ENCODE assay signal across 7 cellular contexts in the genomic region with DNA sequence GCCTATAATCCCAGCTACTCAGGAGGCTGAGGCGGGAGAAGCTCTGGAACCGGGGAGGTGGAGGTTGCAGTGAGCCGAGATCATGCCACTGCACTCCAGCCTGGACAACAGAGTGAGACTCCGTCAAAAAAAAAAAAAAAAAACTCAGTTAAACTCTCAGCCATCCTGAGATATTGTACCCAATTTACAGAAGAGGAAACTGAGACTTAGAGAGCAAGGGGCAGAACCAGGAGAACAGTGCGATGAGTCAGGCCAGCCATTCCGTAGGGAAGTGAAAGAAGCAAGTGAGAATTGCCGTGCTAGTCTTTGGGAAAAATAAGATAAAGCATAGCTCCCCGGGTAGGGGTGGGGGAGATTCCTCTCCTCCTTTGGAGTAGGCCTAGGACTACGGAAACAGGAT.
"Had no signal": no experiment of that assay in that cellular context is flagged by ENCODE, and none has a peak within 500 bp of the region (broad histone marks: within the 10 kb centered on the region; RNA-seq: fewer than 3 reads in every experiment).

No MANE protein-coding gene starts in this region.

- H3K4me3 Mint-ChIP-seq: IgD-negative memory B cell had no signal

- H3K9me3 Mint-ChIP-seq: IgD-negative memory B cell had no signal

- H3K36me3 Mint-ChIP-seq: IgD-negative memory B cell had no signal

- H3K4me2 ChIP-seq: KMS-11 had no signal

- H3K27ac Mint-ChIP-seq: IgD-negative memory B cell had no signal

- H3K27ac ChIP-seq: HL-60, KMS-11 had no signal

- FAIRE-seq: HTR-8/SVneo had no signal

- DNase-seq: IMR-90, KBM-7, KG1 had no signal

- H3K9ac ChIP-seq: KMS-11 had no signal

- H3K4me1 Mint-ChIP-seq: IgD-negative memory B cell had no signal
